In genomic region chr15:26029586-26029985, GRCh38 we compare ENCODE assay signal across 7 cellular contexts.
DNase-seq lines count a peak whose midpoint lies in the region; ATAC-seq and TF ChIP-seq lines count a peak whose summit lies in the region.
"Not testable (repeated sequence)": the region's sequence is repeated elsewhere in the genome, so short reads cannot be mapped to it uniquely, and the experiment has no call there.

No MANE protein-coding gene starts in this region.

- peak overlapping the region; percentile 90 for H2BK5ac ChIP-seq in trophoblast cell (ENCODE audit: low read depth, low read length, poor library complexity)

- not testable (repeated sequence) for H3K9me3 ChIP-seq in endodermal cell (ENCODE audit: control insufficient read depth, low read length); neural progenitor cell (ENCODE audit: low read depth); trophoblast cell (ENCODE audit: insufficient read depth, low read depth, low read length); testis

- H3F3A ChIP-seq in GM23338 (replicated peaks; ENCODE audit: low read depth); neural progenitor cell (ENCODE audit: low read depth): not testable (repeated sequence)

- WGBS in endodermal cell (ENCODE audit: insufficient coverage in 1 of 2, insufficient read length in 1 of 2), 2 experiments: 90 to 92% methylated on average over 3 to 7 of the region's 7 CpGs
- WGBS in trophoblast cell (ENCODE audit: extremely low coverage, insufficient coverage, insufficient read length): no CpG with 5 or more reads among the region's 7 CpGs
- 80 to 83% methylated on average over 6 to 7 of the region's 7 CpGs for WGBS in testis, 2 donors

- peak overlapping the region; percentile 64 for H3K18ac ChIP-seq in trophoblast cell (ENCODE audit: low read length)

- intact Hi-C loops in testis (cut with DNase I; ENCODE audit: low total_unique reads): not testable (repeated sequence)

- peak overlapping the region; percentile 92 for H3K14ac ChIP-seq in trophoblast cell (ENCODE audit: low read length)

- H2BK12ac ChIP-seq in trophoblast cell (ENCODE audit: low read length): peak overlapping the region; percentile 94

- not testable (repeated sequence) for ATAC-seq in GM23338, WTC11, left lobe of liver

- not testable (repeated sequence) for H3K4me1 ChIP-seq in GM23338 (ENCODE audit: insufficient read depth); endodermal cell (ENCODE audit: control insufficient read depth, insufficient read depth, low read length); testis
- H3K4me1 ChIP-seq in neural progenitor cell (peaks cover 15% of the 10 kb centered on the region), trophoblast cell (ENCODE audit: control insufficient read depth in 1 of 2, insufficient read depth in 2 of 2, low read length in 2 of 2) (peaks cover 21 to 25% of the 10 kb centered on the region in 2 experiments)

- POLR2A ChIA-PET in WTC11 (lab: Charles Lee): not testable (repeated sequence)

- not testable (repeated sequence) for H3K36me3 Mint-ChIP-seq in GM23338 (ENCODE audit: low read depth); WTC11; endodermal cell (ENCODE audit: low read depth); neural progenitor cell

- H3K27me3 ChIP-seq in GM23338 (ENCODE audit: insufficient read depth); endodermal cell (ENCODE audit: control insufficient read depth, insufficient read depth, low read length, poor library complexity, severe bottlenecking); neural progenitor cell; trophoblast cell (ENCODE audit: insufficient read depth, low read length); testis: not testable (repeated sequence)

- H3K23ac ChIP-seq in trophoblast cell (ENCODE audit: low read length): not testable (repeated sequence)

- peaks cover 14% of the 10 kb centered on the region for H3K4me1 Mint-ChIP-seq in GM23338
- peaks cover 18% of the 10 kb centered on the region for H3K4me1 Mint-ChIP-seq in WTC11
- H3K4me1 Mint-ChIP-seq in endodermal cell: peaks cover 38% of the 10 kb centered on the region
- not testable (repeated sequence) for H3K4me1 Mint-ChIP-seq in neural progenitor cell

- TF ChIP-seq POLR2A in testis (IDR thresholded peaks at IDR 0.05): not testable (repeated sequence)

- peak overlapping the region; percentile 91 for H4K91ac ChIP-seq in trophoblast cell (ENCODE audit: low read depth, low read length)

- peak overlapping the region; percentile 69 for H2AFZ ChIP-seq in GM23338
- H2AFZ ChIP-seq in neural progenitor cell (replicated peaks); trophoblast cell (ENCODE audit: insufficient read depth, low read length, poor library complexity): not testable (repeated sequence)

- H3K27ac ChIP-seq in GM23338 (ENCODE audit: low read depth); endodermal cell (ENCODE audit: low read depth, low read length); neural progenitor cell; testis: not testable (repeated sequence)
- peak overlapping the region; percentile 100 for H3K27ac ChIP-seq in trophoblast cell (ENCODE audit: low read depth, low read length)

- H3K4me3 Mint-ChIP-seq in GM23338, WTC11, endodermal cell, neural progenitor cell: not testable (repeated sequence)

- not testable (repeated sequence) for H3K9me2 ChIP-seq in GM23338 (ENCODE audit: insufficient read depth)

- H2BK120ac ChIP-seq in trophoblast cell (ENCODE audit: insufficient read depth, low read length, poor library complexity): peak overlapping the region; percentile 76

- H2AK5ac ChIP-seq in trophoblast cell (ENCODE audit: low read length): peak overlapping the region; percentile 47

- H3K9ac ChIP-seq in endodermal cell (ENCODE audit: extremely low read depth, low read length, poor library complexity, severe bottlenecking); neural progenitor cell; trophoblast cell (ENCODE audit: low read length): not testable (repeated sequence)

- CTCF ChIA-PET in WTC11 (lab: Charles Lee): not testable (repeated sequence)

- H3K4me3 ChIP-seq in GM23338; endodermal cell (ENCODE audit: low read length); neural progenitor cell; trophoblast cell (ENCODE audit: low read depth, low read length); testis: not testable (repeated sequence)

- peak overlapping the region; percentile 35 for H4K8ac ChIP-seq in trophoblast cell (ENCODE audit: low read depth, low read length)

- not testable (repeated sequence) for DNase-seq in GM23338 (ENCODE audit: low spot score); WTC11 (ENCODE audit: low spot score); endodermal cell; neural progenitor cell (ENCODE audit: low spot score); trophoblast cell
- peak; percentile 18 for DNase-seq in left lobe of liver (ENCODE audit: low spot score)
- DNase-seq in testis: peak; percentile 8

- not testable (repeated sequence) for H3K9me3 Mint-ChIP-seq in GM23338, WTC11, endodermal cell, neural progenitor cell

- H3K27ac Mint-ChIP-seq in GM23338, WTC11: not testable (repeated sequence)
- peak overlapping the region; percentile 28 for H3K27ac Mint-ChIP-seq in endodermal cell
- peak overlapping the region; percentile 66 for H3K27ac Mint-ChIP-seq in neural progenitor cell

- H3K79me1 ChIP-seq in trophoblast cell (ENCODE audit: low read length): peaks cover 45% of the 10 kb centered on the region

- H4K20me1 ChIP-seq in GM23338 (replicated peaks; ENCODE audit: insufficient read depth); neural progenitor cell (ENCODE audit: low read depth): not testable (repeated sequence)

- H3K79me2 ChIP-seq in GM23338 (replicated peaks; ENCODE audit: insufficient read depth); neural progenitor cell (ENCODE audit: low read depth); trophoblast cell (ENCODE audit: control insufficient read depth, insufficient read depth, low read length, poor library complexity): not testable (repeated sequence)

- not testable (repeated sequence) for TF ChIP-seq CTCF in GM23338 (conservative IDR thresholded peaks at IDR 0.05; ENCODE audit: low read depth in 2 of 2); WTC11 (IDR thresholded peaks at IDR 0.05); endodermal cell (conservative IDR thresholded peaks at IDR 0.05); neural progenitor cell (IDR thresholded peaks at IDR 0.05); testis (IDR thresholded peaks at IDR 0.05)

- H3K4me2 ChIP-seq in GM23338; trophoblast cell (ENCODE audit: low read length): not testable (repeated sequence)
- H3K4me2 ChIP-seq in neural progenitor cell: peak overlapping the region; percentile 11

- not testable (repeated sequence) for H4K12ac ChIP-seq in trophoblast cell (ENCODE audit: low read depth, low read length)

- H3K27me3 Mint-ChIP-seq in GM23338 (ENCODE audit: insufficient read depth, low read depth, poor library complexity); WTC11 (ENCODE audit: low read depth); endodermal cell (ENCODE audit: insufficient read depth); neural progenitor cell (ENCODE audit: insufficient read depth, low read depth): not testable (repeated sequence)

- H3K4ac ChIP-seq in trophoblast cell (ENCODE audit: low read depth, low read length): peak overlapping the region; percentile 52

- H3K36me3 ChIP-seq in GM23338 (ENCODE audit: insufficient read depth); endodermal cell (ENCODE audit: control insufficient read depth, insufficient read depth, low read length); neural progenitor cell; trophoblast cell (ENCODE audit: control insufficient read depth in 1 of 2, insufficient read depth in 2 of 2, low read length in 2 of 2); testis (ENCODE audit: low read depth, missing control alignments): not testable (repeated sequence)
